23 cellular contexts compared by ENCODE assay signal in the genomic region with DNA sequence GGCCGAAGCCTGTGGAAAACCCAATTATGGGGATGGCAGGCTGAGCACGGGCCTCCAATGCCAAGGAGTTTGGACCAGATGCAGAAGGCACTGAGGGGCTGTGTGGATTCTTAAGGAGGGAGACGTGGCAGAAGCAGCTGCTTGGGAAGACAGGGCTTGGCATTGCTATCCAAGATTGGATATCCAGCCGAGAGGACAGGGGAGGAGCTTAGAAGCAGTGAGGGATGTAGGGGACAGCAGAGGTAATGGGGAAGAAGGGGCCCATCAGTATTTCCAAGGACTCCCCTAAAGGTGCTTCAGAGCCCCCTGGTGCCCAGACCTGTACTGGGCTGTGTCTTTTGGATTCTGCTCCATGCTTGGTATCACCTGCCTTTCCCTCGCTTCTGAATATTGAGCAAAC.
DNase-seq lines count a peak whose midpoint lies in the region; ATAC-seq and TF ChIP-seq lines count a peak whose summit lies in the region.
"Had no signal": no experiment of that assay in that cellular context is flagged by ENCODE, and none has a peak within 500 bp of the region (broad histone marks: within the 10 kb centered on the region; RNA-seq: fewer than 3 reads in every experiment).

No MANE protein-coding gene starts in this region.

- ATAC-seq in GM23338 (peak; percentile 64), RWPE2 (ENCODE audit: low read depth) (no peak), HG03025 (IDR thresholded peaks at IDR 0.05; ENCODE audit: low FRiP score, unreplicated experiment) (no peak)
- no peak for ATAC-seq in activated CD8-positive, alpha-beta memory T cell treated with anti-CD3 and anti-CD28 coated beads, Interleukin-2, amount 10 ng/mL, durations not matched to agents 7 days and 5 days
- ATAC-seq: activated CD4-positive, CD25-positive, alpha-beta regulatory T cell treated with anti-CD3 and anti-CD28 coated beads, Interleukin-2, amount 50 U/mL, for 24 hours; heart left ventricle; Panc1 had no signal

- H3K4me3 Mint-ChIP-seq in GM23338 = no peak overlapping the region
- H3K4me3 Mint-ChIP-seq in activated CD8-positive, alpha-beta memory T cell treated with anti-CD3 and anti-CD28 coated beads, Interleukin-2, amount 10 ng/mL, durations not matched to agents 7 days and 5 days = no peak overlapping the region
- H3K4me3 Mint-ChIP-seq: immature natural killer cell had no signal

- H3K27me3 ChIP-seq in GM23338 (ENCODE audit: insufficient read depth) (no peaks in the 10 kb centered on the region), RWPE2 (ENCODE audit: insufficient read depth, poor library complexity, severe bottlenecking) (no peaks in the 10 kb centered on the region)
- H3K27me3 ChIP-seq: BE2C had no signal

- H3K36me3 ChIP-seq in GM23338 (ENCODE audit: insufficient read depth) = no peaks in the 10 kb centered on the region
- no peaks in the 10 kb centered on the region for H3K36me3 ChIP-seq in RWPE2 (ENCODE audit: low read depth)
- H3K36me3 ChIP-seq: adrenal gland, BE2C, HAP-1, heart left ventricle had no signal

- no peaks in the 10 kb centered on the region; the same call in 2 of the 3 replicates for H3K9me3 Mint-ChIP-seq in GM23338
- no peaks in the 10 kb centered on the region for H3K9me3 Mint-ChIP-seq in activated CD8-positive, alpha-beta memory T cell treated with anti-CD3 and anti-CD28 coated beads, Interleukin-2, amount 10 ng/mL, durations not matched to agents 7 days and 5 days (ENCODE audit: low read depth)
- H3K9me3 Mint-ChIP-seq: immature natural killer cell had no signal

- no peaks in the 10 kb centered on the region for H3K9me2 ChIP-seq in GM23338 (ENCODE audit: insufficient read depth)

- H2AFZ ChIP-seq in GM23338 = no peak overlapping the region

- H3K4me2 ChIP-seq in GM23338 = no peak overlapping the region
- H3K4me2 ChIP-seq: smooth muscle cell had no signal

- H3K27me3 Mint-ChIP-seq in GM23338 (ENCODE audit: insufficient read depth, low read depth, poor library complexity) = peaks cover 5% of the 10 kb centered on the region
- peaks cover 26% of the 10 kb centered on the region for H3K27me3 Mint-ChIP-seq in activated CD8-positive, alpha-beta memory T cell treated with anti-CD3 and anti-CD28 coated beads, Interleukin-2, amount 10 ng/mL, durations not matched to agents 7 days and 5 days

- no peak overlapping the region for H3K27ac Mint-ChIP-seq in GM23338
- no peak overlapping the region for H3K27ac Mint-ChIP-seq in activated CD8-positive, alpha-beta memory T cell treated with anti-CD3 and anti-CD28 coated beads, Interleukin-2, amount 10 ng/mL, durations not matched to agents 7 days and 5 days
- H3K27ac Mint-ChIP-seq: immature natural killer cell had no signal

- no peaks in the 10 kb centered on the region for H3K36me3 Mint-ChIP-seq in GM23338 (ENCODE audit: low read depth)
- H3K36me3 Mint-ChIP-seq in activated CD8-positive, alpha-beta memory T cell treated with anti-CD3 and anti-CD28 coated beads, Interleukin-2, amount 10 ng/mL, durations not matched to agents 7 days and 5 days = no peaks in the 10 kb centered on the region
- H3K36me3 Mint-ChIP-seq: immature natural killer cell had no signal

- peaks cover 21% of the 10 kb centered on the region for H3K4me1 Mint-ChIP-seq in GM23338
- no peaks in the 10 kb centered on the region for H3K4me1 Mint-ChIP-seq in activated CD8-positive, alpha-beta memory T cell treated with anti-CD3 and anti-CD28 coated beads, Interleukin-2, amount 10 ng/mL, durations not matched to agents 7 days and 5 days
- H3K4me1 Mint-ChIP-seq: immature natural killer cell had no signal

- H3K4me1 ChIP-seq in GM23338 (ENCODE audit: insufficient read depth) (no peaks in the 10 kb centered on the region), RWPE2 (ENCODE audit: insufficient read depth, poor library complexity, severe bottlenecking) (no peaks in the 10 kb centered on the region)
- H3K4me1 ChIP-seq: adrenal gland, HAP-1 had no signal

- DNase-seq in DMS79 treated with DMSO at 0.1 percent for 48 hours (lab: John Stamatoyannopoulos, UW) = peak; percentile 24
- DNase-seq in DMS79 (lab: John Stamatoyannopoulos, UW) = no peak
- peak; percentile 45 for DNase-seq in GM23338 (ENCODE audit: low spot score)
- DNase-seq in RWPE2 (ENCODE audit: low spot score) = peak; percentile 30
- no peak for DNase-seq in fibroblast of pulmonary artery (ENCODE audit: low read depth)
- no peak for DNase-seq in NCI-H128 (lab: John Stamatoyannopoulos, UW; ENCODE audit: unreplicated experiment)
- DNase-seq in activated CD8-positive, alpha-beta memory T cell treated with anti-CD3 and anti-CD28 coated beads, Interleukin-2, amount 10 ng/mL, durations not matched to agents 7 days and 5 days = no peak
- DNase-seq: activated effector memory CD4-positive, alpha-beta T cell treated with Interleukin-2 at 50 U/mL for 16 hours; adrenal gland; BE2C; caudate nucleus; COR-L47; heart left ventricle; immature natural killer cell; NCI-H1092 treated with DMSO at 0.1 percent for 48 hours; NCI-H69; stimulated activated CD4-positive, alpha-beta T cell treated with anti-CD3 and anti-CD28 coated beads, Interleukin-4, amount 100 ng/mL, for 24 hours had no signal

- no peaks in the 10 kb centered on the region for H3F3A ChIP-seq in GM23338 (replicated peaks; ENCODE audit: low read depth)

- H3K4me3 ChIP-seq in GM23338 = no peak overlapping the region
- H3K4me3 ChIP-seq in RWPE2 (ENCODE audit: severe bottlenecking) = no peak overlapping the region
- no peak overlapping the region for H3K4me3 ChIP-seq in fibroblast of pulmonary artery (replicated peaks; ENCODE audit: low read depth, low read length)
- H3K4me3 ChIP-seq: adrenal gland, HAP-1, heart left ventricle, smooth muscle cell had no signal

- CTCF ChIA-PET in activated CD8-positive, alpha-beta memory T cell treated with anti-CD3 and anti-CD28 coated beads, Interleukin-2, amount 10 ng/mL, durations not matched to agents 7 days and 5 days (lab: Charles Lee) = interaction anchor here (0.8 kb wide), 1 partner anchor 17 kb away, joined by 3 read pairs; no protein-coding TSS in a partner anchor

- H3K79me2 ChIP-seq in GM23338 (replicated peaks; ENCODE audit: insufficient read depth) = no peaks in the 10 kb centered on the region

- H3K27ac ChIP-seq in GM23338 (ENCODE audit: low read depth) = no peak overlapping the region
- H3K27ac ChIP-seq in RWPE2 (ENCODE audit: poor library complexity, severe bottlenecking) = no peak overlapping the region
- H3K27ac ChIP-seq: 22Rv1, adrenal gland, heart left ventricle had no signal

- H4K20me1 ChIP-seq in GM23338 (replicated peaks; ENCODE audit: insufficient read depth) = no peaks in the 10 kb centered on the region

- H3K9me3 ChIP-seq in RWPE2 (ENCODE audit: severe bottlenecking) = no peaks in the 10 kb centered on the region
- H3K9me3 ChIP-seq: adrenal gland, BE2C, HAP-1, heart left ventricle had no signal

- peak; percentile 29 to 64; a peak in 3 of 4 replicates for TF ChIP-seq CTCF in GM23338 (conservative IDR thresholded peaks at IDR 0.05; ENCODE audit: low read depth in 2 of 2)
- no peak for TF ChIP-seq CTCF in RWPE2 (IDR thresholded peaks at IDR 0.05; ENCODE audit: poor library complexity, severe bottlenecking)
- TF ChIP-seq CTCF in fibroblast of pulmonary artery (IDR thresholded peaks at IDR 0.05; ENCODE audit: low read length, missing control alignments) = peak; percentile 10

TF ChIP-seq in GM23338, 12 proteins besides CTCF, POLR2A, EP300 and RAD21:
- no peak for TF ChIP-seq EZH2phosphoT487 (IDR thresholded peaks at IDR 0.05; ENCODE audit: unreplicated experiment)

Comparison
In these comparisons a context has a peak if more than half of its experiments do, and no peak if none do; other contexts are left out.
1. DNase-seq: peak in DMS79 treated with DMSO at 0.1 percent for 48 hours (single experiment), GM23338 (single experiment) and RWPE2 (single experiment); none in DMS79 (single experiment), fibroblast of pulmonary artery (single experiment), NCI-H128 (single experiment) and activated CD8-positive, alpha-beta memory T cell treated with anti-CD3 and anti-CD28 coated beads, Interleukin-2, amount 10 ng/mL, durations not matched to agents 7 days and 5 days (single experiment).